ENCODE assay signal across 8 cellular contexts in genomic region chrX:19904778-19905367, GRCh38. TPM values are rescaled to one million over a fixed set of nuclear protein-coding genes. Genes with fewer than 3 reads are reported as not detected.
DNase-seq lines count a peak whose midpoint lies in the region; ATAC-seq, FAIRE-seq and TF ChIP-seq lines count a peak whose summit lies in the region.

No MANE protein-coding gene starts in this region.

- intact Hi-C loops in heart left ventricle (cut with DNase I): loop anchor here (2.0 to 10.0 kb wide), 10 partner anchors 82 to 230 kb away; partner anchors contain the start of gene BCLAF3 (in 6 of the 10)

- no peak overlapping the region for H3K27ac ChIP-seq in heart left ventricle
- H3K27ac ChIP-seq in small intestine (ENCODE audit: low read depth in 1 of 2, low read length in 1 of 2): no peak overlapping the region

- 9 to 25% (median 14%) methylated on average over 5 of the region's 5 CpGs for WGBS in heart left ventricle, 4 donors
- WGBS in small intestine, 3 donors: 7 to 15% (median 14%) methylated on average over 5 of the region's 5 CpGs

- peak; percentile 67 for ATAC-seq in HG02759 (IDR thresholded peaks at IDR 0.05; ENCODE audit: unreplicated experiment)
- peak; percentile 75 for ATAC-seq in activated CD8-positive, alpha-beta T cell treated with anti-CD3 and anti-CD28 coated beads, Interleukin-2, amount 10 ng/mL, durations not matched to agents 7 days and 5 days
- ATAC-seq in heart left ventricle: peak in 3 of 4 donors; percentile 38 to 46 (median 44)

- no peaks in the 10 kb centered on the region for H3K36me3 ChIP-seq in heart left ventricle
- H3K36me3 ChIP-seq in small intestine (ENCODE audit: control insufficient read depth in 2 of 2, insufficient read depth in 2 of 2, low read length in 2 of 2): no peaks in the 10 kb centered on the region

- no peak overlapping the region for H3K4me3 Mint-ChIP-seq in activated CD8-positive, alpha-beta T cell treated with anti-CD3 and anti-CD28 coated beads, Interleukin-2, amount 10 ng/mL, durations not matched to agents 7 days and 5 days

- TF ChIP-seq CTCF in GM10266 (IDR thresholded peaks at IDR 0.05; ENCODE audit: control insufficient read depth, insufficient read depth, low read depth, missing control alignments) (peak; percentile 68), heart left ventricle (IDR thresholded peaks at IDR 0.05) (peak; percentile 48 to 70 (median 59))

- no peaks in the 10 kb centered on the region for H3K36me3 Mint-ChIP-seq in activated CD8-positive, alpha-beta T cell treated with anti-CD3 and anti-CD28 coated beads, Interleukin-2, amount 10 ng/mL, durations not matched to agents 7 days and 5 days (ENCODE audit: low read depth)

- H3K4me3 ChIP-seq in heart left ventricle (no peak overlapping the region), small intestine (ENCODE audit: low read depth in 1 of 2, low read length in 2 of 2) (no peak overlapping the region)

- no peaks in the 10 kb centered on the region for H3K27me3 Mint-ChIP-seq in activated CD8-positive, alpha-beta T cell treated with anti-CD3 and anti-CD28 coated beads, Interleukin-2, amount 10 ng/mL, durations not matched to agents 7 days and 5 days (ENCODE audit: low read depth)

- no peak overlapping the region for H3K27ac Mint-ChIP-seq in activated CD8-positive, alpha-beta T cell treated with anti-CD3 and anti-CD28 coated beads, Interleukin-2, amount 10 ng/mL, durations not matched to agents 7 days and 5 days

- H3K9me3 Mint-ChIP-seq in activated CD8-positive, alpha-beta T cell treated with anti-CD3 and anti-CD28 coated beads, Interleukin-2, amount 10 ng/mL, durations not matched to agents 7 days and 5 days (ENCODE audit: insufficient read depth): no peaks in the 10 kb centered on the region

- H3K4me1 Mint-ChIP-seq in activated CD8-positive, alpha-beta T cell treated with anti-CD3 and anti-CD28 coated beads, Interleukin-2, amount 10 ng/mL, durations not matched to agents 7 days and 5 days (ENCODE audit: low read depth): peaks cover 20% of the 10 kb centered on the region

- CTCF ChIA-PET in activated CD8-positive, alpha-beta T cell treated with anti-CD3 and anti-CD28 coated beads, Interleukin-2, amount 10 ng/mL, durations not matched to agents 7 days and 5 days (lab: Charles Lee): interaction anchor here (0.6 to 2.1 kb wide), 41 partner anchors 9 to 532 kb away, joined by 3 to 34 read pairs (median 4); partner anchors contain the start of gene BCLAF3

- POLR2A ChIA-PET in activated CD8-positive, alpha-beta T cell treated with anti-CD3 and anti-CD28 coated beads, Interleukin-2, amount 10 ng/mL, durations not matched to agents 7 days and 5 days (lab: Charles Lee): no interaction called here

- no peak for TF ChIP-seq POLR2A in heart left ventricle (IDR thresholded peaks at IDR 0.05)

- DNase-seq in AG20443 (ENCODE audit: low spot score) (peak; percentile 62), GM10266 (ENCODE audit: extremely low spot score) (peak; percentile 46), NCI-H2171 treated with DMSO at 0.1 percent for 48 hours (lab: John Stamatoyannopoulos, UW) (peak; percentile 59), heart left ventricle (peak in 1 of 5 donors; percentile 25), small intestine (peak; percentile 50)
- peak; percentile 32 for DNase-seq in activated CD8-positive, alpha-beta T cell treated with anti-CD3 and anti-CD28 coated beads, Interleukin-2, amount 10 ng/mL, durations not matched to agents 7 days and 5 days
- DNase-seq in effector CD4-positive, alpha-beta T cell: no peak

- no peak for FAIRE-seq in small intestine (lab: Jason Lieb, UNC)

- no peaks in the 10 kb centered on the region for H3K4me1 ChIP-seq in heart left ventricle
- no peaks in the 10 kb centered on the region for H3K4me1 ChIP-seq in small intestine (ENCODE audit: control insufficient read depth in 2 of 2, insufficient read depth in 1 of 2, low read depth in 1 of 2, low read length in 1 of 2)

- H3K27me3 ChIP-seq in heart left ventricle (no peaks in the 10 kb centered on the region), small intestine (ENCODE audit: control insufficient read depth in 2 of 2, insufficient read depth in 2 of 2, low read length in 2 of 2) (no peaks in the 10 kb centered on the region)

- H3K9me3 ChIP-seq in heart left ventricle (no peaks in the 10 kb centered on the region), small intestine (ENCODE audit: control insufficient read depth, low read depth) (no peaks in the 10 kb centered on the region)

RNA-seq across cellular contexts. Expression of gene SH3KBP1, which starts 17.5 kb away (rescaled TPM):
- 10 to 100 TPM; 85.6 to 95.3 TPM for total RNA-seq in activated CD8-positive, alpha-beta T cell treated with anti-CD3 and anti-CD28 coated beads, Interleukin-2, amount 10 ng/mL, durations not matched to agents 7 days and 5 days
- 10 to 100 TPM; 22.4 to 51.6 (median 29.5) TPM for total RNA-seq in heart left ventricle
- polyA plus RNA-seq in heart left ventricle (10 to 100 TPM in 1 of 2 donors, 1 to 10 TPM in 1; 9.6 to 17.6 TPM), small intestine (10 to 100 TPM in 1 of 3 donors, 1 to 10 TPM in 2; 6.3 to 15.9 (median 7.3) TPM)
